ENCODE assay signal across 18 cellular contexts in genomic region chr6:10433322-10433721, GRCh38. TPM values are rescaled to one million over a fixed set of nuclear protein-coding genes. Genes with fewer than 3 reads are reported as not detected.
DNase-seq lines count a peak whose midpoint lies in the region; ATAC-seq, FAIRE-seq and TF ChIP-seq lines count a peak whose summit lies in the region.
"Had no signal": no experiment of that assay in that cellular context is flagged by ENCODE, and none has a peak within 500 bp of the region (broad histone marks: within the 10 kb centered on the region; RNA-seq: fewer than 3 reads in every experiment).

No MANE protein-coding gene starts in this region.

- H3F3A ChIP-seq in GM23338 (replicated peaks; ENCODE audit: low read depth), result 0 out of 2 replicates have a peak, but pooled peaks cover 2% of the 10 kb centered on the region

- BruUV-seq in Calu3 (replicated peaks; lab: Mats Ljungman, UMichigan) (no TSS peak), K562 (replicated peaks; lab: Mats Ljungman, UMichigan) (no TSS peak)

- no peak for TF ChIP-seq RAD21 in K562 (CRISPR knock-in tag; conservative IDR thresholded peaks at IDR 0.05 in 1 of 2, IDR thresholded peaks at IDR 0.05 in 1 of 2)

- H3K4me2 ChIP-seq in K562 (ENCODE audit: insufficient read depth, low read length), result no peak overlapping the region
- H3K4me2 ChIP-seq in keratinocyte (ENCODE audit: control insufficient read depth, extremely low read depth, insufficient read depth, low read depth, low read length), result no peak overlapping the region
- H3K4me2 ChIP-seq in GM23338, result no peak overlapping the region

- H3K36me3 Mint-ChIP-seq in Calu3 (ENCODE audit: insufficient read depth, unreplicated experiment) (peaks cover 19% of the 10 kb centered on the region), GM23338 (ENCODE audit: low read depth) (no peaks in the 10 kb centered on the region)
- H3K36me3 Mint-ChIP-seq: CD4-positive, CD25-positive, alpha-beta regulatory T cell; CD8-positive, alpha-beta memory T cell had no signal

- H3K27me3 Mint-ChIP-seq in Calu3 (ENCODE audit: unreplicated experiment) (no peaks in the 10 kb centered on the region), GM23338 (ENCODE audit: insufficient read depth, low read depth, poor library complexity) (peaks cover 25% of the 10 kb centered on the region)

- no peak for TF ChIP-seq POLR2A in K562 (conservative IDR thresholded peaks at IDR 0.05)
- no peak for TF ChIP-seq POLR2A in GM18505 (IDR thresholded peaks at IDR 0.05; ENCODE audit: borderline replicate concordance, extremely low read depth, insufficient read depth, insufficient read length)

- H3K4me3 ChIP-seq in HEK293 (ENCODE audit: low read depth, low read length) (no peak overlapping the region), K562 (no peak overlapping the region), keratinocyte (ENCODE audit: control insufficient read depth in 2 of 3, extremely low read depth in 1 of 3, insufficient read depth in 2 of 3, low read depth in 1 of 3, low read length in 3 of 3) (no peak overlapping the region), GM23338 (no peak overlapping the region)

- intact Hi-C loops in Calu3 (cut with micrococcal nuclease; ENCODE audit: unreplicated experiment) (no loop called here), K562 (cut with micrococcal nuclease) (no loop called here)

- no peaks in the 10 kb centered on the region for H3K36me3 ChIP-seq in HEK293 (ENCODE audit: control insufficient read depth in 2 of 2, insufficient read depth in 1 of 2, low read length in 2 of 2)
- H3K36me3 ChIP-seq in K562 (ENCODE audit: control insufficient read depth, insufficient read depth, low read length), result no peaks in the 10 kb centered on the region
- no peaks in the 10 kb centered on the region for H3K36me3 ChIP-seq in keratinocyte (ENCODE audit: control insufficient read depth in 2 of 2, extremely low read depth in 1 of 2, insufficient read depth in 2 of 2, low read length in 2 of 2)
- no peaks in the 10 kb centered on the region for H3K36me3 ChIP-seq in GM23338 (ENCODE audit: insufficient read depth)
- H3K36me3 ChIP-seq: BE2C had no signal

- H3K27ac ChIP-seq in HEK293 (ENCODE audit: extremely low read depth, low read depth, low read length) (no peak overlapping the region), K562 (ENCODE audit: extremely low read depth, low read depth, low read length) (no peak overlapping the region), keratinocyte (ENCODE audit: control insufficient read depth, insufficient read depth, low read length) (peak overlapping the region; percentile 47), GM23338 (ENCODE audit: low read depth) (no peak overlapping the region)

- dilution Hi-C loops in keratinocyte (cut with MboI; ENCODE audit: extremely low pct_ligation_motif_present, low sequenced_read_pairs), result no loop called here

- H3K9me3 ChIP-seq in HEK293 (ENCODE audit: control insufficient read depth, insufficient read depth, low read depth, low read length) (no peaks in the 10 kb centered on the region), K562 (replicated peaks; ENCODE audit: control insufficient read depth, insufficient read depth, low read depth, low read length) (no peaks in the 10 kb centered on the region), keratinocyte (ENCODE audit: control insufficient read depth, low read depth, low read length) (no peaks in the 10 kb centered on the region)
- H3K9me3 ChIP-seq: BE2C had no signal

- H3K9me1 ChIP-seq in K562 (ENCODE audit: control insufficient read depth, insufficient read depth, low read length), result no peaks in the 10 kb centered on the region
- H3K9me1 ChIP-seq in keratinocyte (ENCODE audit: control insufficient read depth, extremely low read depth, insufficient read depth, low read length), result no peaks in the 10 kb centered on the region

- H3K4me1 Mint-ChIP-seq in Calu3 (ENCODE audit: low read depth, unreplicated experiment) (peaks cover 24% of the 10 kb centered on the region), GM23338 (peaks cover 8% of the 10 kb centered on the region; the same call in 2 of the 3 replicates)

- H3K27ac Mint-ChIP-seq in Calu3 (ENCODE audit: unreplicated experiment), result peak overlapping the region; percentile 37
- H3K27ac Mint-ChIP-seq in GM23338, result no peak overlapping the region
- H3K27ac Mint-ChIP-seq: CD4-positive, CD25-positive, alpha-beta regulatory T cell; CD8-positive, alpha-beta memory T cell had no signal

- CTCF ChIA-PET in Calu3 (lab: Charles Lee) (no interaction called here), HEK293 (lab: Yijun Ruan, JAX) (interaction anchor here (0.7 to 1.7 kb wide), 5 partner anchors 9 to 1372 kb away, joined by 3 to 4 read pairs (median 4); no protein-coding TSS in a partner anchor), K562 (lab: Yijun Ruan, JAX; ENCODE audit: low intra/inter-chr PET ratio) (no interaction called here)

- no peak overlapping the region for H3K9ac ChIP-seq in K562 (ENCODE audit: insufficient read depth in 1 of 2, low read depth in 2 of 2, low read length in 2 of 2)
- no peak overlapping the region for H3K9ac ChIP-seq in keratinocyte (ENCODE audit: control insufficient read depth, extremely low read depth, insufficient read depth, low read length)

- DNase-seq in Calu3 (no peak), K562 (ENCODE audit: extremely low read depth in 1 of 4, low spot score in 3 of 4) (no peak), keratinocyte (ENCODE audit: low read depth, low spot score) (no peak), GM23338 (ENCODE audit: low spot score) (no peak), 8988T (no peak)
- DNase-seq: ACHN; BE2C; C1 segment of cervical spinal cord; CD4-positive, CD25-positive, alpha-beta regulatory T cell; CD8-positive, alpha-beta memory T cell; COR-L47; GOT3; H7 had no signal

- POLR2A ChIA-PET in HEK293 (lab: Yijun Ruan, JAX), result interaction anchor here (1.6 kb wide), 1 partner anchor 19 kb away, joined by 3 read pairs; no protein-coding TSS in a partner anchor
- POLR2A ChIA-PET in K562 (lab: Yijun Ruan, JAX), result interaction anchor here (0.6 kb wide), 1 partner anchor 51 kb away, joined by 3 read pairs; no protein-coding TSS in a partner anchor

- H4K20me1 ChIP-seq in K562 (replicated peaks; ENCODE audit: control insufficient read depth, insufficient read depth, low read length) (no peaks in the 10 kb centered on the region), keratinocyte (ENCODE audit: control insufficient read depth, extremely low read depth, insufficient read depth, low read length) (no peaks in the 10 kb centered on the region), GM23338 (replicated peaks; ENCODE audit: insufficient read depth) (no peaks in the 10 kb centered on the region)

- in situ Hi-C loops in K562 (cut with MboI), result loop anchor here (5.0 to 25.0 kb wide), 4 partner anchors 409 to 1996 kb away; partner anchors contain the start of gene SLC35B3

- no peaks in the 10 kb centered on the region for H3K27me3 ChIP-seq in K562 (ENCODE audit: control insufficient read depth in 2 of 2, insufficient read depth in 2 of 2, low read length in 2 of 2)
- no peaks in the 10 kb centered on the region for H3K27me3 ChIP-seq in keratinocyte (ENCODE audit: control insufficient read depth, extremely low read depth, insufficient read depth, low read length)
- peaks cover 17% of the 10 kb centered on the region for H3K27me3 ChIP-seq in GM23338 (ENCODE audit: insufficient read depth)
- H3K27me3 ChIP-seq: BE2C had no signal

- H3K9me3 Mint-ChIP-seq in Calu3 (ENCODE audit: low read depth, unreplicated experiment) (no peaks in the 10 kb centered on the region), GM23338 (no peaks in the 10 kb centered on the region; the same call in 1 of the 3 replicates)
- H3K9me3 Mint-ChIP-seq: CD4-positive, CD25-positive, alpha-beta regulatory T cell; CD8-positive, alpha-beta memory T cell had no signal

- TF ChIP-seq CTCF in Calu3 (IDR thresholded peaks at IDR 0.05; ENCODE audit: unreplicated experiment) (no peak), HEK293 (tag by site-specific recombination; IDR thresholded peaks at IDR 0.05) (no peak), K562 (IDR thresholded peaks at IDR 0.05 in 2 of 3, conservative IDR thresholded peaks at IDR 0.05 in 1 of 3; ENCODE audit: insufficient read depth in 2 of 3, low read depth in 1 of 3, low read length in 3 of 3) (no peak), keratinocyte (optimal IDR thresholded peaks at IDR 0.05 in 1 of 3, IDR thresholded peaks at IDR 0.05 in 1 of 3, conservative IDR thresholded peaks at IDR 0.05 in 1 of 3; ENCODE audit: extremely low read depth in 1 of 3, insufficient read depth in 2 of 3, low read length in 3 of 3) (no peak), GM23338 (conservative IDR thresholded peaks at IDR 0.05; ENCODE audit: low read depth in 2 of 2) (no peak)

- H3K79me2 ChIP-seq in K562 (ENCODE audit: control insufficient read depth, insufficient read depth, low read length), result no peaks in the 10 kb centered on the region
- no peaks in the 10 kb centered on the region for H3K79me2 ChIP-seq in keratinocyte (ENCODE audit: control insufficient read depth, insufficient read depth, low read length)
- no peaks in the 10 kb centered on the region for H3K79me2 ChIP-seq in GM23338 (replicated peaks; ENCODE audit: insufficient read depth)

- no peaks in the 10 kb centered on the region for H3K9me2 ChIP-seq in GM23338 (ENCODE audit: insufficient read depth)

- no peak for FAIRE-seq in K562 (lab: Jason Lieb, UNC)
- FAIRE-seq in keratinocyte (lab: Jason Lieb, UNC), result no peak
- FAIRE-seq: A204.1, D721Med, GM12892 had no signal

- no peak for TF ChIP-seq EP300 in K562 (IDR thresholded peaks at IDR 0.05; ENCODE audit: low read length)

- H3K4me1 ChIP-seq in HEK293 (ENCODE audit: control insufficient read depth, insufficient read depth, low read length), result no peaks in the 10 kb centered on the region
- peaks cover 0 to 8% of the 10 kb centered on the region in 2 experiments; a peak in 2 of 5 replicates for H3K4me1 ChIP-seq in K562 (replicated peaks in 1 of 2; ENCODE audit: control insufficient read depth in 2 of 2, insufficient read depth in 2 of 2, low read length in 2 of 2)
- peaks cover 62% of the 10 kb centered on the region for H3K4me1 ChIP-seq in keratinocyte (ENCODE audit: control insufficient read depth, extremely low read depth, insufficient read depth, low read length)
- H3K4me1 ChIP-seq in GM23338 (ENCODE audit: insufficient read depth), result peaks cover 10% of the 10 kb centered on the region
- H3K4me1 ChIP-seq: BE2C had no signal

- ATAC-seq in K562, result no peak
- ATAC-seq in GM18505 (IDR thresholded peaks at IDR 0.05; ENCODE audit: unreplicated experiment), result no peak
- no peak for ATAC-seq in GM23338

- WGBS in K562 (ENCODE audit: insufficient coverage, low coverage, missing lambda C conversion rate), result 41% methylated on average over 4 of the region's 4 CpGs

- H2AFZ ChIP-seq in K562 (ENCODE audit: low read depth, low read length) (no peak overlapping the region), keratinocyte (ENCODE audit: control insufficient read depth, low read length) (no peak overlapping the region), GM23338 (no peak overlapping the region)

- no peak overlapping the region for H3K4me3 Mint-ChIP-seq in Calu3 (ENCODE audit: low read depth, unreplicated experiment)
- no peak overlapping the region for H3K4me3 Mint-ChIP-seq in GM23338
- H3K4me3 Mint-ChIP-seq: CD4-positive, CD25-positive, alpha-beta regulatory T cell; CD8-positive, alpha-beta memory T cell had no signal

RNA-seq across cellular contexts. Expression of gene TFAP2A, which starts 18.4 kb away (rescaled TPM):
- total RNA-seq in Calu3 (2022) (74.7 and 77.0 TPM in 2 replicates), K562 (2014; rRNA removed) (0.33 TPM in 1 of 2 replicates, not detected in the other), K562 (2014; rRNA removed; fragmentation: Illumina TruSeq; extraction: Trizol) (0.18 TPM in 1 of 2 replicates, not detected in the other), K562 (2015; rRNA removed; fragmentation: Illumina TruSeq; extraction: Trizol) (0.11 and 0.22 TPM in 2 replicates), K562 (2021) (0.40 and 0.53 TPM in 2 replicates)
- 0.51 and 0.55 TPM in 2 replicates for total RNA-seq in K562 (2011; cell fraction: chromatin; rRNA removed; ENCODE audit: low replicate concordance)
- 0.33 TPM in 1 of 2 replicates, not detected in the other for total RNA-seq in K562 (2011; cell fraction: nucleolus; rRNA removed)
- 0.29 and 0.61 TPM in 2 replicates for total RNA-seq in K562 (2011; cell fraction: nucleoplasm; rRNA removed)
- polyA plus RNA-seq in K562 (2011; rRNA removed) (0.15 and 0.17 TPM in 2 replicates), K562 (2014; fragmentation: Illumina TruSeq; extraction: Trizol) (0.37 and 0.54 TPM in 2 replicates), K562 (2014; fragmentation: Nextera tagmentation; extraction: Ambion mirVana) (under 1 TPM; 0.14 to 0.20 TPM), K562 (2014; rRNA removed) (0.15 and 0.36 TPM in 2 replicates), keratinocyte (25.5 to 30.2 TPM (median 27.7 TPM) in 3 replicates), GM23338 (2016; fragmentation: Nextera tagmentation; extraction: Ambion mirVana) (0.21 TPM in 1 of 2 replicates, not detected in the other)
- 0.19 and 0.22 TPM in 2 replicates for polyA plus RNA-seq in K562 (2011; cell fraction: cytosol; rRNA removed)
- polyA plus RNA-seq in K562 (2011; cell fraction: nucleus; rRNA removed), result 0.24 and 0.46 TPM in 2 replicates
- 0.29 and 0.42 TPM in 2 replicates for polyA plus RNA-seq in K562 (2012)
- polyA minus RNA-seq in K562 (2011; rRNA and poly(A)+ RNA removed), result 0.12 and 0.28 TPM in 2 replicates
- 1.0 and 3.5 TPM in 2 replicates for polyA minus RNA-seq in K562 (2011; cell fraction: cytosol; rRNA and poly(A)+ RNA removed)
- polyA minus RNA-seq in K562 (2011; cell fraction: nucleus; rRNA and poly(A)+ RNA removed), result 0.40 and 0.56 TPM in 2 replicates
- polyA plus RNA-seq in keratinocyte (2011; ENCODE audit: low read depth), result 88.1 TPM
- polyA plus RNA-seq in keratinocyte (2011; cell fraction: cytosol; rRNA removed), result 28.5 and 39.0 TPM in 2 replicates
- 104 and 128 TPM in 2 replicates for polyA plus RNA-seq in keratinocyte (2011; cell fraction: nucleus; rRNA removed)
- 64.1 and 117 TPM in 2 replicates for polyA plus RNA-seq in keratinocyte (2012; ENCODE audit: low replicate concordance)
- 26.9 to 42.3 TPM (median 32.3 TPM) in 3 replicates for polyA minus RNA-seq in keratinocyte
- 55.2 TPM for polyA minus RNA-seq in keratinocyte (2011; cell fraction: cytosol; rRNA and poly(A)+ RNA removed)
- polyA minus RNA-seq in keratinocyte (2011; cell fraction: nucleus; rRNA and poly(A)+ RNA removed), result 65.1 and 87.0 TPM in 2 replicates
- total RNA-seq in GM23338 (2014; rRNA removed; shearing (Covaris generic)), result not detected in 2 replicates
- total RNA-seq: CD4-positive, CD25-positive, alpha-beta regulatory T cell; CD8-positive, alpha-beta memory T cell; H7 had no signal
- polyA plus RNA-seq: CD4-positive, CD25-positive, alpha-beta regulatory T cell; CD8-positive, alpha-beta memory T cell had no signal

Comparison
In these comparisons a context has a peak if more than half of its experiments do, and no peak if none do; other contexts are left out.
1. RNA of gene TFAP2A, which starts 18.4 kb away (total RNA-seq): 74.7 to 77.0 TPM in Calu3; 0.11 to 0.61 TPM in K562 and not detected in GM23338; every median in the first group is over 10 times any median in the second.